9 cellular contexts compared by ENCODE assay signal in the genomic region with DNA sequence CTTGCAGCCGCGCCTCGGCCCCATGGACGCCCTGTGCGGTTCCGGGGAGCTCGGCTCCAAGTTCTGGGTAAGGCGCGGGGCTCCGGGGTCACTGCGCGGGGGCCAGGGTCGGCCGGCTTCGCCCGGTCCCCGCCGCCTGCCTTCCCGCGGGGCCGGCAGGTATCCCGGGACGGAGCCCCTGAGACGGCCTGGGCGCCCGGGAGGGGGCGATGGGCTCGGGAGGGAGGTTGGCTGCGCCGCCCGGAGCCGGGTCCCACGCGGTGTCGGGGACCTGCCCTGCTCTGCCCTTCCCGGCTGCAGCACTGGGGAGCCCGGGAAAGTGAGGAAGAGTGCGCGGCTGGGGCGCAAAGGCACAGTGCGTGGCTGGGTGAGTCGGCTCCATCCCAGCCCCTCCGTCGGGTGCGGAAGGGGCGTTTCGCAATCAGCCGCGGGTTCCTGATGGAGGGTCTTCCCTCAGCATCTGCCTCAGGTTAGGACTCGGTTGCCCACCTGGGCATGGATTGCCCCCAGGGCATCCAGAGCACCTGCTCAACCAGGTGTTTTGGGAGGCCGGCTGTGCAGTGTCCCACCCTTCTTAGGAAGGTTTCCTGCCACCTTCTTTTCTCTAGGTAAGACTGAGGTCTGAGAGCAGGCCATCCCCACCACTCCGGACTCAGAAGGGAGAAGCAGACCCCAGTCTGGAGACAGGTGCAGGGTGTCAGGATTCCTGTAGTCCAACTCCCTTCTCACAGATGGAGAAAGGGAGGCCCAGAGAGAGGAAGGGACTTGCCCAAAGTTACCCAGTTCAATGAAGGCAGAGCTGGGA. TPM values are rescaled to one million over a fixed set of nuclear protein-coding genes. Genes with fewer than 3 reads are reported as not detected.
DNase-seq lines count a peak whose midpoint lies in the region; ATAC-seq and TF ChIP-seq lines count a peak whose summit lies in the region.
"Had no signal": no experiment of that assay in that cellular context is flagged by ENCODE, and none has a peak within 500 bp of the region (broad histone marks: within the 10 kb centered on the region; RNA-seq: fewer than 3 reads in every experiment).

No MANE protein-coding gene starts in this region.

- DNase-seq in Caco-2 (peak in 1 of 2 experiments; percentile 80), SJSA1 (ENCODE audit: low read depth in 1 of 2, low spot score in 2 of 2) (no peak), foreskin fibroblast (peak in 1 of 2 donors; percentile 39), progenitor cell of endocrine pancreas (ENCODE audit: low spot score, unreplicated experiment) (no peak), SKM-1 treated with dmso at 0.1 percent for 144 hours (lab: John Stamatoyannopoulos, UW; ENCODE audit: unreplicated experiment) (no peak), HEK293T (ENCODE audit: extremely low spot score) (no peak)
- no peak for DNase-seq in activated CD4-positive, alpha-beta T cell treated with anti-CD3 and anti-CD28 coated beads for 48 hours
- DNase-seq: SIG-M5 had no signal

- H3K27ac ChIP-seq in SJSA1, result peak overlapping the region; percentile 12; the same call in 1 of the 2 replicates

- ATAC-seq in GM21576 (IDR thresholded peaks at IDR 0.05; ENCODE audit: unreplicated experiment), result no peak

- POLR2A ChIA-PET in Caco-2 (lab: Charles Lee), result interaction anchor here (0.5 to 1.3 kb wide), 10 partner anchors 11 to 128 kb away, joined by 3 to 11 read pairs (median 4); a partner anchor contains a TSS
- POLR2A ChIA-PET in HEK293T (lab: Yijun Ruan, JAX), result no interaction called here

- H3K36me3 ChIP-seq in Caco-2 (ENCODE audit: control insufficient read depth, insufficient read depth, low read length), result no peaks in the 10 kb centered on the region
- H3K36me3 ChIP-seq in SJSA1, result no peaks in the 10 kb centered on the region

- BruUV-seq in Caco-2 (replicated peaks; lab: Mats Ljungman, UMichigan), result no TSS peak

- intact Hi-C loops in Caco-2 (cut with micrococcal nuclease; ENCODE audit: unreplicated experiment), result loop anchor here (1.0 to 2.0 kb wide), 2 partner anchors 36 to 46 kb away; no protein-coding TSS in a partner anchor

- no peaks in the 10 kb centered on the region for H3K36me3 Mint-ChIP-seq in Caco-2 (ENCODE audit: insufficient read depth, unreplicated experiment)
- no peaks in the 10 kb centered on the region for H3K36me3 Mint-ChIP-seq in progenitor cell of endocrine pancreas (ENCODE audit: insufficient read depth)

- H3K4me3 ChIP-seq in Caco-2 (ENCODE audit: low read depth, low read length) (peak overlapping the region; percentile 67), SJSA1 (peak overlapping the region; percentile 58), foreskin fibroblast (ENCODE audit: low read depth in 1 of 2, low read length in 2 of 2) (peak overlapping the region; percentile 53 to 59)

- H3K4me1 Mint-ChIP-seq in Caco-2 (ENCODE audit: low read depth, unreplicated experiment) (peaks cover 52% of the 10 kb centered on the region), progenitor cell of endocrine pancreas (ENCODE audit: low read depth) (peaks cover 8% of the 10 kb centered on the region)

- TF ChIP-seq CTCF in Caco-2 (IDR thresholded peaks at IDR 0.05; ENCODE audit: insufficient read depth in 1 of 2, low read depth in 1 of 2, low read length in 1 of 2, severe bottlenecking in 1 of 2, unreplicated experiment in 1 of 2) (peak; percentile 51 to 61), foreskin fibroblast (IDR thresholded peaks at IDR 0.05; ENCODE audit: low read depth, low read length) (no peak), progenitor cell of endocrine pancreas (IDR thresholded peaks at IDR 0.05; ENCODE audit: unreplicated experiment) (peak; percentile 21)

- CTCF ChIA-PET in Caco-2 (lab: Charles Lee), result interaction anchor here (0.9 to 4.1 kb wide), 11 partner anchors 8 to 156 kb away, joined by 3 to 54 read pairs (median 6); no protein-coding TSS in a partner anchor
- CTCF ChIA-PET in HEK293T (lab: Yijun Ruan, JAX), result no interaction called here

- H3K27ac Mint-ChIP-seq in Caco-2 (ENCODE audit: unreplicated experiment) (peak overlapping the region; percentile 34), progenitor cell of endocrine pancreas (no peak overlapping the region)

- H3K9me3 ChIP-seq in Caco-2 (no peaks in the 10 kb centered on the region), SJSA1 (replicated peaks) (no peaks in the 10 kb centered on the region)

- H3K9me3 Mint-ChIP-seq in Caco-2 (ENCODE audit: unreplicated experiment) (no peaks in the 10 kb centered on the region), progenitor cell of endocrine pancreas (ENCODE audit: low read depth) (no peaks in the 10 kb centered on the region)

- peaks cover 63% of the 10 kb centered on the region for H3K4me1 ChIP-seq in Caco-2
- peaks cover 63% of the 10 kb centered on the region for H3K4me1 ChIP-seq in SJSA1 (replicated peaks)

- no peaks in the 10 kb centered on the region for H3K27me3 ChIP-seq in Caco-2 (replicated peaks; ENCODE audit: control insufficient read depth, insufficient read depth, low read length)
- no peaks in the 10 kb centered on the region for H3K27me3 ChIP-seq in SJSA1 (replicated peaks)

- H3K4me3 Mint-ChIP-seq in Caco-2 (ENCODE audit: unreplicated experiment) (peak overlapping the region; percentile 58), progenitor cell of endocrine pancreas (ENCODE audit: low read depth) (peak overlapping the region; percentile 37)

- no peaks in the 10 kb centered on the region for H3K27me3 Mint-ChIP-seq in Caco-2 (ENCODE audit: insufficient read depth, unreplicated experiment)
- peaks cover 64% of the 10 kb centered on the region for H3K27me3 Mint-ChIP-seq in progenitor cell of endocrine pancreas

TF ChIP-seq in HEK293T, 16 proteins besides CTCF, POLR2A, EP300 and RAD21:
- no peak for TF ChIP-seq FOXK2 (IDR thresholded peaks at IDR 0.05)
- no peak for TF ChIP-seq L3MBTL2 (conservative IDR thresholded peaks at IDR 0.05)
- no peak for TF ChIP-seq TARDBP (IDR thresholded peaks at IDR 0.05)
- TF ChIP-seq FOXA1 (IDR thresholded peaks at IDR 0.05), result no peak
- no peak for TF ChIP-seq NFRKB (IDR thresholded peaks at IDR 0.05)
- no peak for TF ChIP-seq HDGF (IDR thresholded peaks at IDR 0.05; ENCODE audit: borderline replicate concordance)
- TF ChIP-seq ELF4 (IDR thresholded peaks at IDR 0.05), result no peak
- TF ChIP-seq, protein P1, sequence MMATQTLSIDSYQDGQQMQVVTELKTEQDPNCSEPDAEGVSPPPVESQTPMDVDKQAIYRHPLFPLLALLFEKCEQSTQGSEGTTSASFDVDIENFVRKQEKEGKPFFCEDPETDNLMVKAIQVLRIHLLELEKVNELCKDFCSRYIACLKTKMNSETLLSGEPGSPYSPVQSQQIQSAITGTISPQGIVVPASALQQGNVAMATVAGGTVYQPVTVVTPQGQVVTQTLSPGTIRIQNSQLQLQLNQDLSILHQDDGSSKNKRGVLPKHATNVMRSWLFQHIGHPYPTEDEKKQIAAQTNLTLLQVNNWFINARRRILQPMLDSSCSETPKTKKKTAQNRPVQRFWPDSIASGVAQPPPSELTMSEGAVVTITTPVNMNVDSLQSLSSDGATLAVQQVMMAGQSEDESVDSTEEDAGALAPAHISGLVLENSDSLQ (IDR thresholded peaks at IDR 0.05), result no peak
- TF ChIP-seq BHLHE40 (IDR thresholded peaks at IDR 0.05; ENCODE audit: borderline replicate concordance), result no peak

RNA-seq across cellular contexts. Expression of a gene that starts 0.4 kb away (rescaled TPM):
- total RNA-seq in Caco-2 (2022) (39.3 and 45.6 TPM in 2 replicates), progenitor cell of endocrine pancreas (1.6 and 2.3 TPM in 2 replicates)
- 7.6 and 9.6 TPM in 2 replicates for total RNA-seq in SJSA1 (2014; rRNA removed; shearing (Covaris generic))
